In genomic region chr1:115507256-115507589, GRCh38 we compare ENCODE assay signal across 8 cellular contexts.
DNase-seq lines count a peak whose midpoint lies in the region; ATAC-seq and TF ChIP-seq lines count a peak whose summit lies in the region.

No MANE protein-coding gene starts in this region.

- H3K27ac ChIP-seq in body of pancreas (no peak overlapping the region), left lung (no peak overlapping the region)

- H3K4me1 Mint-ChIP-seq in activated T-cell treated with anti-CD3 and anti-CD28 coated beads, Interleukin-2, amount 50 U/mL, for 24 hours (ENCODE audit: low read depth): no peaks in the 10 kb centered on the region

- no peaks in the 10 kb centered on the region for H3K36me3 Mint-ChIP-seq in activated T-cell treated with anti-CD3 and anti-CD28 coated beads, Interleukin-2, amount 50 U/mL, for 24 hours (ENCODE audit: low read depth)

- no peaks in the 10 kb centered on the region for H3K4me1 ChIP-seq in body of pancreas
- H3K4me1 ChIP-seq in left lung: no peaks in the 10 kb centered on the region

- peak in 5 of 7 experiments; percentile 17 to 46 (median 33) for TF ChIP-seq CTCF in body of pancreas (IDR thresholded peaks at IDR 0.05)
- TF ChIP-seq CTCF in left lung (IDR thresholded peaks at IDR 0.05): no peak

- H3K9me3 Mint-ChIP-seq in activated T-cell treated with anti-CD3 and anti-CD28 coated beads, Interleukin-2, amount 50 U/mL, for 24 hours: no peaks in the 10 kb centered on the region

- no peaks in the 10 kb centered on the region for H3K27me3 ChIP-seq in body of pancreas
- peaks cover 0 to 10% of the 10 kb centered on the region in 2 donors for H3K27me3 ChIP-seq in left lung

- H3K27me3 Mint-ChIP-seq in activated T-cell treated with anti-CD3 and anti-CD28 coated beads, Interleukin-2, amount 50 U/mL, for 24 hours: peaks cover 13% of the 10 kb centered on the region

- no peak overlapping the region for H3K4me3 Mint-ChIP-seq in activated T-cell treated with anti-CD3 and anti-CD28 coated beads, Interleukin-2, amount 50 U/mL, for 24 hours

- TF ChIP-seq POLR2A in body of pancreas (IDR thresholded peaks at IDR 0.05): no peak

- H3K36me3 ChIP-seq in body of pancreas (replicated peaks in 1 of 2; ENCODE audit: insufficient read depth in 1 of 2, low read depth in 2 of 2): no peaks in the 10 kb centered on the region
- no peaks in the 10 kb centered on the region for H3K36me3 ChIP-seq in left lung

- intact Hi-C loops in body of pancreas (cut with DNase I): no loop called here
- intact Hi-C loops in left lung (cut with DNase I): no loop called here

- ATAC-seq in body of pancreas (no peak), left lung (peak; percentile 64), HG03342 (IDR thresholded peaks at IDR 0.05; ENCODE audit: unreplicated experiment) (no peak), GM21367 (IDR thresholded peaks at IDR 0.05; ENCODE audit: unreplicated experiment) (no peak)

- 26 to 27% methylated on average over 4 of the region's 4 CpGs for WGBS in body of pancreas, 2 donors

- H3K4me3 ChIP-seq in body of pancreas: no peak overlapping the region
- H3K4me3 ChIP-seq in left lung: no peak overlapping the region

- peak; percentile 65 for DNase-seq in D341Med (ENCODE audit: low spot score)
- peak; percentile 3 for DNase-seq in MV-4-11 (lab: John Stamatoyannopoulos, UW)
- DNase-seq in body of pancreas: peak in 3 of 4 donors; percentile 7 to 20 (median 12)
- no peak for DNase-seq in left lung
- DNase-seq in epidermal melanocyte (ENCODE audit: insufficient read length, low spot score): no peak
- no peak for DNase-seq in activated T-cell treated with anti-CD3 and anti-CD28 coated beads, Interleukin-2, amount 50 U/mL, for 24 hours

- no peak overlapping the region for H3K27ac Mint-ChIP-seq in activated T-cell treated with anti-CD3 and anti-CD28 coated beads, Interleukin-2, amount 50 U/mL, for 24 hours

- no peaks in the 10 kb centered on the region for H3K9me3 ChIP-seq in body of pancreas
- peaks cover 0 to 8% of the 10 kb centered on the region in 2 donors for H3K9me3 ChIP-seq in left lung

Comparison
In these comparisons a context has a peak if more than half of its experiments do, and no peak if none do; other contexts are left out.
1. DNase-seq: peak in D341Med (single experiment), MV-4-11 (single experiment) and body of pancreas (3 of 4); none in left lung (0 of 2), epidermal melanocyte (single experiment) and activated T-cell treated with anti-CD3 and anti-CD28 coated beads, Interleukin-2, amount 50 U/mL, for 24 hours (single experiment).
2. CTCF ChIP-seq: peak in body of pancreas (5 of 7); none in left lung (0 of 2).